8 cellular contexts compared by ENCODE assay signal in the genomic region with DNA sequence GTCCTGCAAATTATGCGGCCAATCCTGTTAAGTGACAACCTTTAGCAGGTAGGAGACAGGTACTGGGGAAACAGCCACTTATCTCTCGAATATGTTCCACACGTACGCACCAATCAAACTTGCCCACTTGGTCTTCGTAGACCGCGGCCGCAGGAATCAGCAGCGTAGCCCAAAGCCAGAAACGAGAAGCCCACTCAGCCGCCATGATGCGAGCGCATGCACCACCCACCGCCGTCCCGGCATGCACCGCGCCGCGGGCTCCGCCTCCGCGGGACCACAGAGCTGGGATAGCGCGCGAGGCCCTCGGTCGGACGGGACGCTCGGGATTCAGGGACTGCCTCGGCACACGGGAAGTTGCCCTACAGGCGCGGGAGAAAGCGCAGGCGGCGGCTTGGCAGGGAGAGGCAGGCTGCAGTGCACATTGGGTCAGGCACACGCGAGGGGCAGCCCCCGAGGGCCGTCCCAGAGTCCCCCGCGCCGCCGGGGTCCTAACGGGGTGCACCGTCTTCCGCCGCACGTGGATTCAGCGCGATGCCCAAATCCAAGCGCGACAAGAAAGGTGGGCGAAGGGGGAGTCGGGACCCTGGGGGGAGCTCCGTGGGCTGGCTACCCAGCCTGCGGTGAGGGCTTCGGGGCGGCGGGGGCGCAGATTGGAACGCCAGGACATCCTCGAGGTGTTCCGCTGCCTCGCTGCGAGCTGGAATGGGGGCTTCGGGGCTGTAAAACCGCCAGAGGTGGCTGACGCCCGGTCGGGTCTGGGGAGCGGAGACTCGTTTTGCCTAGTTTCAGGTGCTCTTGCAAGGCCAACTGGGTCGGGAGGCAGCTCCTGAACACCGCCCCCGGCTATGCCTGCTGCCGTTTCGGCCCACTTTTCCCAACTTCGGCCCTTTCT. TPM values are rescaled to one million over a fixed set of nuclear protein-coding genes. Genes with fewer than 3 reads are reported as not detected.
A peak's percentile ranks its signal among the peaks of the same experiment; 100 is the strongest.
DNase-seq lines count a peak whose midpoint lies in the region; ATAC-seq and TF ChIP-seq lines count a peak whose summit lies in the region.

A gene (minus strand): TSS at position 220 of the 892 bp plus-strand sequence. CDS start 15 bp downstream, at position 205.
A gene (plus strand): TSS at position 501 of the 892 bp plus-strand sequence. CDS start 31 bp downstream, at position 532.

- H3K9me3 ChIP-seq in CD8-positive, alpha-beta T cell (ENCODE audit: low read length), result no peaks in the 10 kb centered on the region
- no peaks in the 10 kb centered on the region for H3K9me3 ChIP-seq in endodermal cell (ENCODE audit: control insufficient read depth, low read length)

- peaks cover 34% of the 10 kb centered on the region for H3K4me1 ChIP-seq in CD8-positive, alpha-beta T cell (ENCODE audit: insufficient read depth, low read length)
- H3K4me1 ChIP-seq in endodermal cell (ENCODE audit: control insufficient read depth, insufficient read depth, low read length), result no peaks in the 10 kb centered on the region

- DNase-seq in CD8-positive, alpha-beta T cell, result peak; percentile 83 to 94 (median 86)
- peak; percentile 89 for DNase-seq in HK-2 (ENCODE audit: unreplicated experiment)
- peak; percentile 85 for DNase-seq in NOMO-1 treated with dmso at 0.1 percent for 144 hours (lab: John Stamatoyannopoulos, UW; ENCODE audit: unreplicated experiment)
- peak; percentile 42 for DNase-seq in activated CD8-positive, alpha-beta memory T cell treated with anti-CD3 and anti-CD28 coated beads, Interleukin-2, amount 50 U/mL, for 1 hour (ENCODE audit: extremely low read depth)
- DNase-seq in endodermal cell, result peak; percentile 97
- DNase-seq in mesenteric fat pad (ENCODE audit: low spot score), result peak; percentile 95
- DNase-seq in stimulated activated CD8-positive, alpha-beta memory T cell treated with anti-CD3 and anti-CD28 coated beads, Interleukin-15, amount 100 ng/mL, for 1 hour (ENCODE audit: low read depth), result peak; percentile 87

- H3K27me3 Mint-ChIP-seq in CD8-positive, alpha-beta T cell (ENCODE audit: low read depth), result no peaks in the 10 kb centered on the region
- H3K27me3 Mint-ChIP-seq in endodermal cell (ENCODE audit: insufficient read depth), result no peaks in the 10 kb centered on the region

- intact Hi-C loops in CD8-positive, alpha-beta T cell (cut with DNase I, micrococcal nuclease), result loop anchor here (1.0 to 5.0 kb wide), 7 partner anchors 41 to 402 kb away; a partner anchor contains a TSS

- peak within 1 kb of the TSS; percentile 91 for H3K9ac ChIP-seq in endodermal cell (ENCODE audit: extremely low read depth, low read length, poor library complexity, severe bottlenecking)

- POLR2A ChIA-PET in CD8-positive, alpha-beta T cell (lab: Charles Lee), result interaction anchor here (0.6 to 1.9 kb wide), 11 partner anchors 12 to 345 kb away, joined by 3 to 13 read pairs (median 3); a partner anchor contains a TSS

- H3K4me3 ChIP-seq in CD8-positive, alpha-beta T cell (ENCODE audit: low read depth, low read length), result peak within 1 kb of the TSS; percentile 66
- peak within 1 kb of the TSS; percentile 99 for H3K4me3 ChIP-seq in endodermal cell (ENCODE audit: low read length)

- no peaks in the 10 kb centered on the region for H3K9me3 Mint-ChIP-seq in CD8-positive, alpha-beta T cell
- no peaks in the 10 kb centered on the region for H3K9me3 Mint-ChIP-seq in endodermal cell

- peak; percentile 93 for ATAC-seq in CD8-positive, alpha-beta T cell
- ATAC-seq in GM19438 (IDR thresholded peaks at IDR 0.05; ENCODE audit: low read depth, unreplicated experiment), result peak; percentile 80

- peaks cover 38% of the 10 kb centered on the region for H3K4me1 Mint-ChIP-seq in CD8-positive, alpha-beta T cell (ENCODE audit: low read depth)
- peaks cover 16% of the 10 kb centered on the region for H3K4me1 Mint-ChIP-seq in endodermal cell

- peak within 1 kb of the TSS; percentile 94 for H3K27ac Mint-ChIP-seq in CD8-positive, alpha-beta T cell
- peak within 1 kb of the TSS; percentile 98 for H3K27ac Mint-ChIP-seq in endodermal cell

- WGBS in endodermal cell (ENCODE audit: insufficient coverage in 1 of 2, insufficient read length in 1 of 2), 2 experiments, result 0% methylated on average over 42 to 81 of the region's 81 CpGs

- H3K27ac ChIP-seq in CD8-positive, alpha-beta T cell (ENCODE audit: low read depth, low read length), result peak within 1 kb of the TSS; percentile 83
- H3K27ac ChIP-seq in endodermal cell (ENCODE audit: low read depth, low read length), result peak within 1 kb of the TSS; percentile 99

- H3K36me3 ChIP-seq in CD8-positive, alpha-beta T cell (ENCODE audit: insufficient read depth, low read length), result peaks cover 2% of the 10 kb centered on the region
- H3K36me3 ChIP-seq in endodermal cell (ENCODE audit: control insufficient read depth, insufficient read depth, low read length), result peaks cover 20% of the 10 kb centered on the region

- no peaks in the 10 kb centered on the region for H3K27me3 ChIP-seq in CD8-positive, alpha-beta T cell (ENCODE audit: insufficient read depth, low read length)
- no peaks in the 10 kb centered on the region for H3K27me3 ChIP-seq in endodermal cell (ENCODE audit: control insufficient read depth, insufficient read depth, low read length, poor library complexity, severe bottlenecking)

- H3K4me3 Mint-ChIP-seq in CD8-positive, alpha-beta T cell, result peak within 1 kb of the TSS; percentile 95
- peak within 1 kb of the TSS; percentile 94 for H3K4me3 Mint-ChIP-seq in endodermal cell

- CTCF ChIA-PET in CD8-positive, alpha-beta T cell (lab: Charles Lee), result interaction anchor here (1.0 to 2.8 kb wide), 5 partner anchors 11 to 399 kb away, joined by 3 to 19 read pairs (median 3); no protein-coding TSS in a partner anchor

- H3K36me3 Mint-ChIP-seq in CD8-positive, alpha-beta T cell, result peaks cover 23% of the 10 kb centered on the region
- peaks cover 14% of the 10 kb centered on the region for H3K36me3 Mint-ChIP-seq in endodermal cell (ENCODE audit: low read depth)

- no peak for TF ChIP-seq CTCF in CD8-positive, alpha-beta T cell (IDR thresholded peaks at IDR 0.05)
- no peak for TF ChIP-seq CTCF in endodermal cell (conservative IDR thresholded peaks at IDR 0.05)

RNA-seq across cellular contexts. Expression of the first gene that starts in this region (rescaled TPM):
- total RNA-seq in CD8-positive, alpha-beta T cell, result 10 to 100 TPM; 28.2 to 33.5 TPM
- 10 to 100 TPM; 59.0 to 67.5 TPM for total RNA-seq in endodermal cell
- polyA plus RNA-seq in endodermal cell (2013, experiment 1 of 2), result 45.9 TPM
- polyA plus RNA-seq in endodermal cell (2013, experiment 2 of 2), result 38.7 TPM
- 39.9 TPM for total RNA-seq in mesenteric fat pad

RNA-seq across cellular contexts. Expression of the second gene that starts in this region (rescaled TPM):
- total RNA-seq in CD8-positive, alpha-beta T cell, result 10 to 100 TPM; 18.9 to 19.5 TPM
- 10 to 100 TPM; 37.7 to 44.5 TPM for total RNA-seq in endodermal cell
- 29.7 TPM for polyA plus RNA-seq in endodermal cell (2013, experiment 1 of 2)
- polyA plus RNA-seq in endodermal cell (2013, experiment 2 of 2), result 27.2 TPM
- total RNA-seq in mesenteric fat pad, result 33.5 TPM

Comparison
In these comparisons a context has a peak if more than half of its experiments do, and no peak if none do; other contexts are left out.
1. Peak in every context shown above with its lines: DNase-seq, ATAC-seq, H3K4me3 ChIP-seq and H3K27ac ChIP-seq.
2. DNase-seq: peak in every context shown above with its lines; median percentile 97 in endodermal cell; 95 in mesenteric fat pad; 89 in HK-2; 87 in stimulated activated CD8-positive, alpha-beta memory T cell treated with anti-CD3 and anti-CD28 coated beads, Interleukin-15, amount 100 ng/mL, for 1 hour; 86 in CD8-positive, alpha-beta T cell; 85 in NOMO-1 treated with dmso at 0.1 percent for 144 hours; 42 in activated CD8-positive, alpha-beta memory T cell treated with anti-CD3 and anti-CD28 coated beads, Interleukin-2, amount 50 U/mL, for 1 hour.